Comparison of ENCODE assay signal across 19 cellular contexts in the genomic region with DNA sequence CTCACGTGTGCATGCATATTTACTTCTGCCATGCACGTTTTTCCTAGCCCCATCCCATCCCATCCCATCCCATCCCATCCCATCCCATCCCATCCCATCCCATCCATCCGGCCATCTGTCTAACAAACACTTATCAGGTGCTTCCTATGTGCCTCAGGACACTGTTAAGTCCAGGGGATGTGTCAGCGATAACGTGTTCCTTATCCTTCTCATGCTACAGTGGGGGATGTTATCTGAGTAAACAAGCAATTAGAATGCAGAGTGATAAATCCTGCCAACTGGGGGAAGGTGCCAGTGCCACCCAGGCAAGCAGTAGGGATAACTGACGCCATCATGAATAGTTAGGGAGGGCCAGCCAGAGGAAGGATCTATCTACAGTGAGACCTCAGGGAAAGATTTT.
"Had no signal": no experiment of that assay in that cellular context is flagged by ENCODE, and none has a peak within 500 bp of the region (broad histone marks: within the 10 kb centered on the region; RNA-seq: fewer than 3 reads in every experiment).

No MANE protein-coding gene starts in this region.

- DNase-seq: activated B cell treated with CpG ODN at 0.5 μM for 24 hours; activated CD4-positive, alpha-beta T cell treated with anti-CD3 and anti-CD28 coated beads for 1 hour; activated CD4-positive, alpha-beta T cell treated with anti-CD3 and anti-CD28 coated beads, Interleukin-2, amount 10 ng/mL, durations not matched to agents 24 days and 14 days; activated CD4-positive, alpha-beta T cell treated with anti-CD3 and anti-CD28 coated beads, Interleukin-2, amount 50 U/mL, for 48 hours; activated CD8-positive, alpha-beta memory T cell treated with anti-CD3 and anti-CD28 coated beads, Interleukin-2, amount 10 ng/mL, durations not matched to agents 7 days and 5 days; activated effector memory CD4-positive, alpha-beta T cell treated with Interleukin-2 at 50 U/mL for 16 hours; activated naive CD4-positive, alpha-beta T cell; activated T-cell treated with anti-CD3 and anti-CD28 coated beads, Interleukin-2, amount 50 U/mL, for 24 hours; central memory CD4-positive, alpha-beta T cell; MG63; MV-4-11; NCI-H1092 treated with DMSO at 0.1 percent for 48 hours; NCI-H2029; NCI-H345; NCI-H510A; NCI-H526 treated with DMSO at 0.1 percent for 48 hours; SHP77; T-helper 17 cell; T-helper 9 cell had no signal
